23 cellular contexts compared by ENCODE assay signal in genomic region chr7:50146692-50147091, GRCh38. TPM values are rescaled to one million over a fixed set of nuclear protein-coding genes. Genes with fewer than 3 reads are reported as not detected.
DNase-seq lines count a peak whose midpoint lies in the region; ATAC-seq, FAIRE-seq and TF ChIP-seq lines count a peak whose summit lies in the region.
"Had no signal": no experiment of that assay in that cellular context is flagged by ENCODE, and none has a peak within 500 bp of the region (broad histone marks: within the 10 kb centered on the region; RNA-seq: fewer than 3 reads in every experiment).

No MANE protein-coding gene starts in this region.

- POLR2A ChIA-PET in K562 (lab: Yijun Ruan, JAX): interaction anchor here (1.1 kb wide), 1 partner anchor 19 kb away, joined by 4 read pairs; no protein-coding TSS in a partner anchor

- H3K79me2 ChIP-seq in K562 (ENCODE audit: control insufficient read depth, insufficient read depth, low read length): no peaks in the 10 kb centered on the region

- no peak for TF ChIP-seq EP300 in K562 (IDR thresholded peaks at IDR 0.05; ENCODE audit: low read length)

- DNase-seq in NCI-H146 (lab: John Stamatoyannopoulos, UW) (peak; percentile 25), NCI-H146 treated with DMSO at 0.1 percent for 48 hours (lab: John Stamatoyannopoulos, UW; ENCODE audit: unreplicated experiment) (no peak), NCI-H774 (lab: John Stamatoyannopoulos, UW) (peak; percentile 29), K562 (ENCODE audit: extremely low read depth in 1 of 4, low spot score in 3 of 4) (no peak), NCI-H187 (lab: John Stamatoyannopoulos, UW) (no peak), cerebellar nuclear complex (lab: John Stamatoyannopoulos, UW) (no peak)
- DNase-seq: activated CD8-positive, alpha-beta memory T cell treated with anti-CD3 and anti-CD28 coated beads, Interleukin-2, amount 50 U/mL, for 48 hours; anterior cingulate cortex; glutamatergic neuron; islet precursor cell; posterior cingulate gyrus; spleen; substantia nigra; WERI-Rb-1 had no signal

- BruUV-seq in K562 (replicated peaks; lab: Mats Ljungman, UMichigan): no TSS peak

- no peak overlapping the region for H3K27ac ChIP-seq in K562 (ENCODE audit: extremely low read depth, low read depth, low read length)
- H3K27ac ChIP-seq: epithelial cell of prostate, SJSA1, WERI-Rb-1 had no signal

- peak; percentile 19 for ATAC-seq in GM18511 (IDR thresholded peaks at IDR 0.05; ENCODE audit: unreplicated experiment)
- ATAC-seq in K562: no peak
- ATAC-seq in GM21528 (IDR thresholded peaks at IDR 0.05; ENCODE audit: low FRiP score, unreplicated experiment): no peak

- no peak overlapping the region for H3K4me3 ChIP-seq in K562
- H3K4me3 ChIP-seq: SJSA1, spleen had no signal

- H3K36me3 ChIP-seq in K562 (ENCODE audit: control insufficient read depth, insufficient read depth, low read length): no peaks in the 10 kb centered on the region
- H3K36me3 ChIP-seq: SJSA1, spleen, WERI-Rb-1 had no signal

- 0% methylated on average over 3 of the region's 3 CpGs for WGBS in K562 (ENCODE audit: insufficient coverage, low coverage, missing lambda C conversion rate)

- no peak for TF ChIP-seq POLR2A in K562 (conservative IDR thresholded peaks at IDR 0.05)

- no peaks in the 10 kb centered on the region for H4K20me1 ChIP-seq in K562 (replicated peaks; ENCODE audit: control insufficient read depth, insufficient read depth, low read length)

- no peaks in the 10 kb centered on the region for H3K9me1 ChIP-seq in K562 (ENCODE audit: control insufficient read depth, insufficient read depth, low read length)

- CTCF ChIA-PET in K562 (lab: Yijun Ruan, JAX; ENCODE audit: low intra/inter-chr PET ratio): no interaction called here

- peaks cover 3 to 27% of the 10 kb centered on the region in 2 experiments; a peak in 3 of 5 replicates for H3K27me3 ChIP-seq in K562 (ENCODE audit: control insufficient read depth in 2 of 2, insufficient read depth in 2 of 2, low read length in 2 of 2)
- H3K27me3 ChIP-seq: SJSA1, spleen had no signal

- no peak overlapping the region for H3K4me2 ChIP-seq in K562 (ENCODE audit: insufficient read depth, low read length)

- no peaks in the 10 kb centered on the region for H3K9me3 ChIP-seq in K562 (replicated peaks; ENCODE audit: control insufficient read depth, insufficient read depth, low read depth, low read length)
- H3K9me3 ChIP-seq: SJSA1, spleen had no signal

- no peak for TF ChIP-seq RAD21 in K562 (CRISPR knock-in tag; conservative IDR thresholded peaks at IDR 0.05 in 1 of 2, IDR thresholded peaks at IDR 0.05 in 1 of 2)

- no peak for TF ChIP-seq CTCF in K562 (IDR thresholded peaks at IDR 0.05 in 2 of 3, conservative IDR thresholded peaks at IDR 0.05 in 1 of 3; ENCODE audit: insufficient read depth in 2 of 3, low read depth in 1 of 3, low read length in 3 of 3)

- in situ Hi-C loops in K562 (cut with MboI): loop anchor here (25.0 kb wide), 1 partner anchor 1216 kb away; no protein-coding TSS in a partner anchor

- H3K9ac ChIP-seq in K562 (ENCODE audit: insufficient read depth in 1 of 2, low read depth in 2 of 2, low read length in 2 of 2): no peak overlapping the region

- intact Hi-C loops in K562 (cut with micrococcal nuclease): no loop called here

- no peaks in the 10 kb centered on the region for H3K4me1 ChIP-seq in K562 (replicated peaks in 1 of 2; ENCODE audit: control insufficient read depth in 2 of 2, insufficient read depth in 2 of 2, low read length in 2 of 2)
- H3K4me1 ChIP-seq: SJSA1 had no signal

- no peak overlapping the region for H2AFZ ChIP-seq in K562 (ENCODE audit: low read depth, low read length)

- no peak for FAIRE-seq in K562 (lab: Jason Lieb, UNC)
- FAIRE-seq: colon, D721Med, HTR-8/SVneo had no signal

TF ChIP-seq in K562, 482 proteins besides CTCF, POLR2A, EP300 and RAD21:
- TF ChIP-seq STAT5B (CRISPR knock-in tag; IDR thresholded peaks at IDR 0.05): no peak
- no peak for TF ChIP-seq SLC30A9 (CRISPR knock-in tag; IDR thresholded peaks at IDR 0.05)
- TF ChIP-seq NFIC (IDR thresholded peaks at IDR 0.05): peak; percentile 47
- TF ChIP-seq ATF4 (CRISPR knock-in tag; IDR thresholded peaks at IDR 0.05): no peak

RNA-seq across cellular contexts. Expression of gene ZPBP, which starts 53.6 kb away (rescaled TPM):
- total RNA-seq in K562 (2011; cell fraction: chromatin; rRNA removed; ENCODE audit: low replicate concordance): not detected in 2 replicates
- not detected in 2 replicates for total RNA-seq in K562 (2011; cell fraction: nucleolus; rRNA removed)
- not detected in 2 replicates for total RNA-seq in K562 (2011; cell fraction: nucleoplasm; rRNA removed)
- total RNA-seq in K562 (2014; rRNA removed) (not detected in 2 replicates), K562 (2014; rRNA removed; fragmentation: Illumina TruSeq; extraction: Trizol) (not detected in 2 replicates), K562 (2015; rRNA removed; fragmentation: Illumina TruSeq; extraction: Trizol) (not detected in 2 replicates), K562 (2021) (not detected in 2 replicates)
- polyA plus RNA-seq in K562 (2011; rRNA removed) (not detected in 2 replicates), K562 (2014; fragmentation: Illumina TruSeq; extraction: Trizol) (not detected in 2 replicates), K562 (2014; fragmentation: Nextera tagmentation; extraction: Ambion mirVana) (not detected), K562 (2014; rRNA removed) (not detected in 2 replicates)
- not detected in 2 replicates for polyA plus RNA-seq in K562 (2011; cell fraction: cytosol; rRNA removed)
- polyA plus RNA-seq in K562 (2011; cell fraction: nucleus; rRNA removed): not detected in 2 replicates
- polyA plus RNA-seq in K562 (2012): not detected in 2 replicates
- not detected in 2 replicates for polyA minus RNA-seq in K562 (2011; rRNA and poly(A)+ RNA removed)
- polyA minus RNA-seq in K562 (2011; cell fraction: cytosol; rRNA and poly(A)+ RNA removed): not detected in 2 replicates
- not detected in 2 replicates for polyA minus RNA-seq in K562 (2011; cell fraction: nucleus; rRNA and poly(A)+ RNA removed)
- total RNA-seq: A673, mucosa of gallbladder, SJSA1, spleen had no signal
- polyA plus RNA-seq: spleen had no signal

Comparison
In these comparisons a context has a peak if more than half of its experiments do, and no peak if none do; other contexts are left out.
1. DNase-seq: peak in NCI-H146 (single experiment) and NCI-H774 (single experiment); none in NCI-H146 treated with DMSO at 0.1 percent for 48 hours (single experiment), K562 (0 of 4), NCI-H187 (0 of 2) and cerebellar nuclear complex (0 of 2).